Comparison of ENCODE assay signal across 24 cellular contexts in the genomic region with DNA sequence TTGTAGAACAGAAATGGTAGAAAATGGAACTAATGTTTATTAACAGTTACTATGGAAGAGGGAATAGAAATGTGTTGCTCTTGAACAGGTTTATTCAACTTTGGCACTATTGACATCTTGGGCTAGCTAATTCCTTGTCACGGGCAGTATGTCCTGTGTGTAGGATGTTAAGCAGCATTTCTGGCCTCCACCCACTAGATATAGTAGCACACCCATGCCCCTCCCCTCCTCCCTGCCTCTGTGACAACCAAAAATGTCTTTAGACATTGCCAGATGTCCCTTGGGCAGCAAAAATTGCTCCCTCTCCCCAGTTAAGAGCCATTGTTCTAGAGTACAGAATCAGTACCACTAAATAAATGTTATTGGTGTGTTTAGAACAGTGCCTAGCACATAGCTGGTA.
A peak's percentile ranks its signal among the peaks of the same experiment; 100 is the strongest.
DNase-seq lines count a peak whose midpoint lies in the region; ATAC-seq and TF ChIP-seq lines count a peak whose summit lies in the region.
"Had no signal": no experiment of that assay in that cellular context is flagged by ENCODE, and none has a peak within 500 bp of the region (broad histone marks: within the 10 kb centered on the region; RNA-seq: fewer than 3 reads in every experiment).

No MANE protein-coding gene starts in this region.

- in situ Hi-C loops in GM13977 (cut with MboI; ENCODE audit: low pct_unique_long_range_greater_than_20kb, low sequenced_read_pairs, unreplicated experiment), result no loop called here

- H3K27ac ChIP-seq in naive thymus-derived CD4-positive, alpha-beta T cell (ENCODE audit: low read depth, low read length), result no peak overlapping the region
- H3K27ac ChIP-seq: ascending aorta, hepatocyte, RWPE1, testis had no signal

- no peaks in the 10 kb centered on the region for H3K36me3 ChIP-seq in naive thymus-derived CD4-positive, alpha-beta T cell (ENCODE audit: control insufficient read depth in 2 of 3, insufficient read depth in 3 of 3, low read length in 3 of 3)
- H3K36me3 ChIP-seq: ascending aorta had no signal

- intact Hi-C loops in left ventricle myocardium superior (cut with micrococcal nuclease), result no loop called here
- intact Hi-C loops in naive thymus-derived CD4-positive, alpha-beta T cell (cut with micrococcal nuclease), result no loop called here

- no peaks in the 10 kb centered on the region for H3K27me3 Mint-ChIP-seq in naive thymus-derived CD4-positive, alpha-beta T cell
- H3K27me3 Mint-ChIP-seq: activated naive CD8-positive, alpha-beta T cell; central memory CD8-positive, alpha-beta T cell; memory B cell had no signal

- H3K27me3 ChIP-seq in naive thymus-derived CD4-positive, alpha-beta T cell (ENCODE audit: control insufficient read depth in 2 of 2, insufficient read depth in 2 of 2, low read length in 2 of 2), result no peaks in the 10 kb centered on the region
- H3K27me3 ChIP-seq: ascending aorta, hepatocyte, testis had no signal

- peak; percentile 12 for ATAC-seq in left ventricle myocardium superior
- ATAC-seq in naive thymus-derived CD4-positive, alpha-beta T cell, result peak; percentile 18
- ATAC-seq: WTC11 had no signal

- H3K4me1 ChIP-seq in naive thymus-derived CD4-positive, alpha-beta T cell (ENCODE audit: control insufficient read depth in 2 of 2, insufficient read depth in 2 of 2, low read length in 2 of 2), result no peaks in the 10 kb centered on the region
- H3K4me1 ChIP-seq: ascending aorta, Caco-2, testis had no signal

- peaks cover 5 to 57% (median 9%) of the 10 kb centered on the region in 3 experiments for H3K9me3 ChIP-seq in naive thymus-derived CD4-positive, alpha-beta T cell (ENCODE audit: control insufficient read depth in 2 of 3, low read length in 3 of 3)
- H3K9me3 ChIP-seq: testis had no signal

- POLR2A ChIA-PET in naive thymus-derived CD4-positive, alpha-beta T cell (lab: Charles Lee), result no interaction called here

- CTCF ChIA-PET in naive thymus-derived CD4-positive, alpha-beta T cell (lab: Charles Lee), result no interaction called here

- no peak overlapping the region for H3K4me3 ChIP-seq in naive thymus-derived CD4-positive, alpha-beta T cell (ENCODE audit: low read length)
- H3K4me3 ChIP-seq: ascending aorta, hepatocyte, testis had no signal

- no peak for TF ChIP-seq CTCF in GM13977 (IDR thresholded peaks at IDR 0.05; ENCODE audit: extremely low read depth, insufficient read depth, missing control alignments)

- no peak overlapping the region for H3K27ac Mint-ChIP-seq in naive thymus-derived CD4-positive, alpha-beta T cell
- H3K27ac Mint-ChIP-seq: activated naive CD8-positive, alpha-beta T cell; activated T-helper 2 cell treated with anti-CD3 and anti-CD28 coated beads, Interferon-gamma antibody, Interleukin-2, Interleukin-4, amounts not matched to agents 10 μg/mL and 5 μg/mL and 100 μg/mL, durations not matched to agents 14 hours and 24 hours and 36 hours; memory B cell; WTC11 had no signal

- DNase-seq in AG08396 (ENCODE audit: low spot score) (peak; percentile 5), GM13977 (ENCODE audit: low spot score) (peak; percentile 31), left ventricle myocardium superior (no peak), NCI-H2029 (lab: John Stamatoyannopoulos, UW) (no peak), DMS79 treated with DMSO at 0.1 percent for 48 hours (lab: John Stamatoyannopoulos, UW) (no peak), NCI-H1092 treated with DMSO at 0.1 percent for 48 hours (lab: John Stamatoyannopoulos, UW) (no peak)
- no peak for DNase-seq in naive thymus-derived CD4-positive, alpha-beta T cell
- DNase-seq in activated CD4-positive, alpha-beta T cell treated with anti-CD3 and anti-CD28 coated beads, Interleukin-2, amount 50 U/mL, for 48 hours, result no peak
- DNase-seq: activated CD8-positive, alpha-beta memory T cell treated with anti-CD3 and anti-CD28 coated beads, Interleukin-2, amount 50 U/mL, for 48 hours; C1 segment of cervical spinal cord; Caco-2; islet precursor cell; NCI-H82; stimulated activated CD4-positive, alpha-beta T cell treated with anti-CD3 and anti-CD28 coated beads, Interleukin-4, amount 100 ng/mL, for 1 hour; stimulated activated naive CD4-positive, alpha-beta T cell; testis had no signal

- H3K9me3 Mint-ChIP-seq in naive thymus-derived CD4-positive, alpha-beta T cell, result peaks cover 0 to 5% (median 3%) of the 10 kb centered on the region in 11 donors
- H3K9me3 Mint-ChIP-seq: memory B cell had no signal

- H3K4me3 Mint-ChIP-seq in naive thymus-derived CD4-positive, alpha-beta T cell, result no peak overlapping the region
- H3K4me3 Mint-ChIP-seq: activated naive CD8-positive, alpha-beta T cell; central memory CD8-positive, alpha-beta T cell; memory B cell; WTC11 had no signal

- H3K36me3 Mint-ChIP-seq in naive thymus-derived CD4-positive, alpha-beta T cell, result no peaks in the 10 kb centered on the region
- H3K36me3 Mint-ChIP-seq: activated naive CD8-positive, alpha-beta T cell; memory B cell had no signal

- no peaks in the 10 kb centered on the region for H3K4me1 Mint-ChIP-seq in naive thymus-derived CD4-positive, alpha-beta T cell
- H3K4me1 Mint-ChIP-seq: central memory CD8-positive, alpha-beta T cell; memory B cell; WTC11 had no signal

Comparison
In these comparisons a context has a peak if more than half of its experiments do, and no peak if none do; other contexts are left out.
1. DNase-seq: peak in AG08396 (single experiment) and GM13977 (single experiment); none in left ventricle myocardium superior (single experiment), naive thymus-derived CD4-positive, alpha-beta T cell (0 of 9), NCI-H2029 (single experiment), activated CD4-positive, alpha-beta T cell treated with anti-CD3 and anti-CD28 coated beads, Interleukin-2, amount 50 U/mL, for 48 hours (0 of 2), DMS79 treated with DMSO at 0.1 percent for 48 hours (single experiment) and NCI-H1092 treated with DMSO at 0.1 percent for 48 hours (single experiment).